ENCODE assay signal across 27 cellular contexts in the genomic region with DNA sequence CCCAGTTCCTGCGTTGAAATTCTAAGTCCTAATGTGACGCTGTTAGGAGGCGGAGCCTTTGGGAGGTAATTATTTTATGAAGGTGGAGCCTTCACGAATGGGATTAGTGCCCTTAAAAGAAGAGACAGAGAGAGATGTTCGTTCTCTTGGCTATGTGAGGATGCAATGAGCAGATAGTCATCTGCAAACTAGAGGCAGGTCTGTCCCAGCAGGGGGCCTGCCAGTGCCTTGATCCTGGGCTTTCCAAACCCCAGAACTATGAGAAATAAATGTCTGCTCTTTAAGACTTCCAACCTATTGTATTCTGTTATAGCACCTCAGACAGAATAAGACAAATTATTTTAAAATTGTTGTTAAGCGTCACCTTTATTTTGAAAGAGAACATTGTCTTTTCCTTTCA.
"Had no signal": no experiment of that assay in that cellular context is flagged by ENCODE, and none has a peak within 500 bp of the region (broad histone marks: within the 10 kb centered on the region; RNA-seq: fewer than 3 reads in every experiment).

No MANE protein-coding gene starts in this region.

- H3K79me2 ChIP-seq: hepatocyte had no signal

- DNase-seq: activated B cell treated with CpG ODN at 0.5 μM for 24 hours; activated CD4-positive, alpha-beta T cell treated with anti-CD3 and anti-CD28 coated beads for 48 hours; activated CD4-positive, alpha-beta T cell treated with anti-CD3 and anti-CD28 coated beads, Interleukin-2, amount 50 U/mL, for 1 hour; activated CD4-positive, alpha-beta T cell treated with anti-CD3 and anti-CD28 coated beads, Interleukin-2, amount 50 U/mL, for 48 hours; activated CD8-positive, alpha-beta memory T cell treated with anti-CD3 and anti-CD28 coated beads for 24 hours; activated CD8-positive, alpha-beta T cell treated with anti-CD3 and anti-CD28 coated beads for 36 hours; activated effector memory CD4-positive, alpha-beta T cell treated with Interleukin-2 at 50 U/mL for 16 hours; activated gamma-delta T cell treated with Interleukin-2 at 50 U/mL for 16 hours; activated naive CD4-positive, alpha-beta T cell treated with anti-CD3 and anti-CD28 coated beads, Interleukin-2, amount 50 U/mL, for 16 hours; activated naive CD4-positive, alpha-beta T cell treated with Interleukin-2 at 50 U/mL for 16 hours; activated T-cell treated with anti-CD3 and anti-CD28 coated beads, Interleukin-2, amount 50 U/mL, for 4 hours; amniotic stem cell; anterior cingulate cortex; body of pancreas; caudate nucleus; cortex of kidney; dermis blood vessel endothelial cell; effector CD4-positive, alpha-beta T cell; effector memory CD8-positive, alpha-beta T cell; erythroblast; foreskin keratinocyte; gastrocnemius medialis; heart right ventricle; T-helper 17 cell; T1000 had no signal

- H3K9me3 ChIP-seq: body of pancreas, esophagus muscularis mucosa, gastrocnemius medialis, heart right ventricle had no signal

- H3K27ac ChIP-seq: body of pancreas, esophagus muscularis mucosa, foreskin keratinocyte, gastrocnemius medialis, heart right ventricle, hepatocyte had no signal

- H3K36me3 ChIP-seq: esophagus muscularis mucosa, gastrocnemius medialis, heart right ventricle had no signal

- H3K4me2 ChIP-seq: hepatocyte had no signal

- H3K4me1 ChIP-seq: body of pancreas, esophagus muscularis mucosa, gastrocnemius medialis, heart right ventricle had no signal

- H2AFZ ChIP-seq: hepatocyte had no signal

- H3K27me3 ChIP-seq: body of pancreas, gastrocnemius medialis, hepatocyte had no signal

- H3K4me3 ChIP-seq: body of pancreas, esophagus muscularis mucosa, gastrocnemius medialis, heart right ventricle, hepatocyte had no signal
